1 cellular context compared by ENCODE assay signal in genomic region chr19:17236414-17236716, GRCh38.
TF ChIP-seq lines count a peak whose summit lies in the region.

No MANE protein-coding gene starts in this region.

TF ChIP-seq in GM23338, 12 proteins besides CTCF, POLR2A, EP300 and RAD21 (continued from another document):
- TF ChIP-seq ZNF462 (CRISPR knock-in tag; IDR thresholded peaks at IDR 0.05) (no peak), EZH2 (IDR thresholded peaks at IDR 0.05; ENCODE audit: low read depth, unreplicated experiment) (no peak), CREB1 (CRISPR knock-in tag; IDR thresholded peaks at IDR 0.05; ENCODE audit: low read depth) (no peak), NANOG (IDR thresholded peaks at IDR 0.05; ENCODE audit: borderline replicate concordance) (no peak), ZNF114 (CRISPR knock-in tag; IDR thresholded peaks at IDR 0.05) (no peak), POLR2AphosphoS5 (IDR thresholded peaks at IDR 0.05; ENCODE audit: low read depth) (no peak), STAT1 (IDR thresholded peaks at IDR 0.05; ENCODE audit: unreplicated experiment) (no peak), EZH2phosphoT487 (IDR thresholded peaks at IDR 0.05; ENCODE audit: unreplicated experiment) (no peak), ETS1 (IDR thresholded peaks at IDR 0.05) (no peak)
